ENCODE assay signal across 1 cellular context in genomic region chr5:103929310-103930003, GRCh38.
TF ChIP-seq lines count a peak whose summit lies in the region.

No MANE protein-coding gene starts in this region.

TF ChIP-seq in HepG2, 621 proteins besides CTCF, POLR2A, EP300 and RAD21 (continued from another document):
- TF ChIP-seq CSRNP1 (CRISPR knock-in tag; IDR thresholded peaks at IDR 0.05) (no peak), ZNF761 (CRISPR knock-in tag; conservative IDR thresholded peaks at IDR 0.05) (no peak), ATF1 (CRISPR knock-in tag; IDR thresholded peaks at IDR 0.05) (no peak)
